Comparison of ENCODE assay signal across 26 cellular contexts in the genomic region with DNA sequence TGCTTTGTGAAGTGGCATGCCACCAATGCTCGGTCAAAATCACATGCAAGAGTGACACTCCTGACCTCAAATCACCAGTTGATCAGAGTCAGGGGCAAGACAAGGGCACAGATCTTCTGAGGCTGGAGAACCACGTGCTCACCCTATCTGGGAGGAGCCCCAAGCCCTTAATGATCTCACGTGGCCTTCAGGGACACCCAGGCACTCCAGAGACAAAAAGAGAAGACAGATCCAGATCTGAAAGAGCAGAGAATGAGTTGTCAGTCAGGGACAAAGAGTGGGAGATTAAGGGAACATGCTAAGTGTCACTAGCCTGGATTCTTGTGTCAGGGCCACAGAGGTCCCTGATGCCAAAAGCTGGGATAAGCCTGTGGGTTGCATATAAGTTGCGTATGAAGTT.
A peak's percentile ranks its signal among the peaks of the same experiment; 100 is the strongest.
DNase-seq lines count a peak whose midpoint lies in the region; ATAC-seq lines count a peak whose summit lies in the region.
"Had no signal": no experiment of that assay in that cellular context is flagged by ENCODE, and none has a peak within 500 bp of the region (broad histone marks: within the 10 kb centered on the region; RNA-seq: fewer than 3 reads in every experiment).

No MANE protein-coding gene starts in this region.

- no peak for ATAC-seq in activated naive CD8-positive, alpha-beta T cell treated with anti-CD3 and anti-CD28 coated beads, Interleukin-2, amount 10 ng/mL, durations not matched to agents 7 days and 5 days (ENCODE audit: low read depth)
- no peak for ATAC-seq in activated naive CD8-positive, alpha-beta T cell treated with anti-CD3 and anti-CD28 coated beads, Interleukin-2, amount 50 U/mL, for 24 hours
- no peak for ATAC-seq in T-helper 17 cell
- ATAC-seq in left cardiac atrium = peak; percentile 51 to 61
- ATAC-seq: HepG2, Panc1 had no signal

- H3K4me3 Mint-ChIP-seq in activated naive CD8-positive, alpha-beta T cell treated with anti-CD3 and anti-CD28 coated beads, Interleukin-2, amount 10 ng/mL, durations not matched to agents 7 days and 5 days = no peak overlapping the region
- H3K4me3 Mint-ChIP-seq in activated naive CD8-positive, alpha-beta T cell treated with anti-CD3 and anti-CD28 coated beads, Interleukin-2, amount 50 U/mL, for 24 hours = no peak overlapping the region
- H3K4me3 Mint-ChIP-seq in T-helper 17 cell = peak overlapping the region; percentile 66
- H3K4me3 Mint-ChIP-seq: CD4-positive, alpha-beta memory T cell; H9; HFFc6 had no signal

- in situ Hi-C loops in ACHN (cut with HindIII; ENCODE audit: low pct_ligation_motif_present, low pct_unique_long_range_greater_than_20kb, low sequenced_read_pairs) = no loop called here

- H3K9me3 ChIP-seq in T-helper 17 cell (ENCODE audit: control insufficient read depth, low read length, poor library complexity, severe bottlenecking) = no peaks in the 10 kb centered on the region
- H3K9me3 ChIP-seq: BE2C, Caco-2, SJSA1 had no signal

- H3K27me3 Mint-ChIP-seq in activated naive CD8-positive, alpha-beta T cell treated with anti-CD3 and anti-CD28 coated beads, Interleukin-2, amount 10 ng/mL, durations not matched to agents 7 days and 5 days = peaks cover 4% of the 10 kb centered on the region
- no peaks in the 10 kb centered on the region for H3K27me3 Mint-ChIP-seq in activated naive CD8-positive, alpha-beta T cell treated with anti-CD3 and anti-CD28 coated beads, Interleukin-2, amount 50 U/mL, for 24 hours
- H3K27me3 Mint-ChIP-seq in T-helper 17 cell = no peaks in the 10 kb centered on the region
- H3K27me3 Mint-ChIP-seq: CD4-positive, alpha-beta memory T cell had no signal

- peaks cover 2% of the 10 kb centered on the region for H3K9me3 Mint-ChIP-seq in activated naive CD8-positive, alpha-beta T cell treated with anti-CD3 and anti-CD28 coated beads, Interleukin-2, amount 10 ng/mL, durations not matched to agents 7 days and 5 days
- H3K9me3 Mint-ChIP-seq in activated naive CD8-positive, alpha-beta T cell treated with anti-CD3 and anti-CD28 coated beads, Interleukin-2, amount 50 U/mL, for 24 hours = no peaks in the 10 kb centered on the region
- H3K9me3 Mint-ChIP-seq: CD4-positive, alpha-beta memory T cell; H9; HFFc6 had no signal

- H3K4me1 Mint-ChIP-seq in activated naive CD8-positive, alpha-beta T cell treated with anti-CD3 and anti-CD28 coated beads, Interleukin-2, amount 10 ng/mL, durations not matched to agents 7 days and 5 days = peaks cover 76% of the 10 kb centered on the region
- H3K4me1 Mint-ChIP-seq in activated naive CD8-positive, alpha-beta T cell treated with anti-CD3 and anti-CD28 coated beads, Interleukin-2, amount 50 U/mL, for 24 hours = peaks cover 42% of the 10 kb centered on the region
- H3K4me1 Mint-ChIP-seq in T-helper 17 cell = peaks cover 30% of the 10 kb centered on the region

- DNase-seq in activated naive CD8-positive, alpha-beta T cell treated with anti-CD3 and anti-CD28 coated beads, Interleukin-2, amount 10 ng/mL, durations not matched to agents 7 days and 5 days = no peak
- no peak for DNase-seq in activated naive CD8-positive, alpha-beta T cell treated with anti-CD3 and anti-CD28 coated beads, Interleukin-2, amount 50 U/mL, for 24 hours
- no peak for DNase-seq in T-helper 17 cell
- no peak for DNase-seq in left cardiac atrium
- peak; percentile 9 for DNase-seq in posterior vena cava (ENCODE audit: low spot score)
- no peak for DNase-seq in ACHN
- no peak for DNase-seq in NCI-H1092 treated with DMSO at 0.1 percent for 48 hours (lab: John Stamatoyannopoulos, UW)
- DNase-seq in T-helper 9 cell = no peak
- DNase-seq: BE2C; Caco-2; CD4-positive, alpha-beta memory T cell; DMS 273 treated with DMSO at 0.1 percent for 48 hours; DMS79 treated with DMSO at 0.1 percent for 48 hours; H9; HFFc6; KG1; NCI-H1105; NCI-H146; NCI-H2029 treated with DMSO at 0.1 percent for 48 hours; NCI-H226; NCI-H510A treated with DMSO at 0.1 percent for 48 hours; NCI-H748 treated with DMSO at 0.1 percent for 48 hours; NK-92 treated with Interleukin-12 subunit alpha and Interleukin-12 subunit beta, amount 100 ng/mL, for 24 hours had no signal

- intact Hi-C loops in left cardiac atrium (cut with DNase I) = no loop called here
- intact Hi-C loops in posterior vena cava (cut with DNase I) = no loop called here

- POLR2A ChIA-PET in activated naive CD8-positive, alpha-beta T cell treated with anti-CD3 and anti-CD28 coated beads, Interleukin-2, amount 10 ng/mL, durations not matched to agents 7 days and 5 days (lab: Charles Lee) = interaction anchor here (1.9 kb wide), 1 partner anchor 8 kb away, joined by 11 read pairs; no protein-coding TSS in a partner anchor

- H3K36me3 Mint-ChIP-seq in activated naive CD8-positive, alpha-beta T cell treated with anti-CD3 and anti-CD28 coated beads, Interleukin-2, amount 10 ng/mL, durations not matched to agents 7 days and 5 days = peaks cover 29% of the 10 kb centered on the region
- H3K36me3 Mint-ChIP-seq in activated naive CD8-positive, alpha-beta T cell treated with anti-CD3 and anti-CD28 coated beads, Interleukin-2, amount 50 U/mL, for 24 hours (ENCODE audit: low read depth) = no peaks in the 10 kb centered on the region
- peaks cover 2% of the 10 kb centered on the region for H3K36me3 Mint-ChIP-seq in T-helper 17 cell (ENCODE audit: low read depth)
- H3K36me3 Mint-ChIP-seq: CD4-positive, alpha-beta memory T cell had no signal

- H3K27ac Mint-ChIP-seq in activated naive CD8-positive, alpha-beta T cell treated with anti-CD3 and anti-CD28 coated beads, Interleukin-2, amount 10 ng/mL, durations not matched to agents 7 days and 5 days = peak overlapping the region; percentile 79
- no peak overlapping the region for H3K27ac Mint-ChIP-seq in activated naive CD8-positive, alpha-beta T cell treated with anti-CD3 and anti-CD28 coated beads, Interleukin-2, amount 50 U/mL, for 24 hours
- peak overlapping the region; percentile 43 for H3K27ac Mint-ChIP-seq in T-helper 17 cell
- H3K27ac Mint-ChIP-seq: H9, HFFc6 had no signal

Comparison
In these comparisons a context has a peak if more than half of its experiments do, and no peak if none do; other contexts are left out.
1. ATAC-seq: peak in left cardiac atrium (2 of 2); none in activated naive CD8-positive, alpha-beta T cell treated with anti-CD3 and anti-CD28 coated beads, Interleukin-2, amount 10 ng/mL, durations not matched to agents 7 days and 5 days (single experiment), activated naive CD8-positive, alpha-beta T cell treated with anti-CD3 and anti-CD28 coated beads, Interleukin-2, amount 50 U/mL, for 24 hours (single experiment) and T-helper 17 cell (single experiment).